ENCODE assay signal across 29 cellular contexts in the genomic region with DNA sequence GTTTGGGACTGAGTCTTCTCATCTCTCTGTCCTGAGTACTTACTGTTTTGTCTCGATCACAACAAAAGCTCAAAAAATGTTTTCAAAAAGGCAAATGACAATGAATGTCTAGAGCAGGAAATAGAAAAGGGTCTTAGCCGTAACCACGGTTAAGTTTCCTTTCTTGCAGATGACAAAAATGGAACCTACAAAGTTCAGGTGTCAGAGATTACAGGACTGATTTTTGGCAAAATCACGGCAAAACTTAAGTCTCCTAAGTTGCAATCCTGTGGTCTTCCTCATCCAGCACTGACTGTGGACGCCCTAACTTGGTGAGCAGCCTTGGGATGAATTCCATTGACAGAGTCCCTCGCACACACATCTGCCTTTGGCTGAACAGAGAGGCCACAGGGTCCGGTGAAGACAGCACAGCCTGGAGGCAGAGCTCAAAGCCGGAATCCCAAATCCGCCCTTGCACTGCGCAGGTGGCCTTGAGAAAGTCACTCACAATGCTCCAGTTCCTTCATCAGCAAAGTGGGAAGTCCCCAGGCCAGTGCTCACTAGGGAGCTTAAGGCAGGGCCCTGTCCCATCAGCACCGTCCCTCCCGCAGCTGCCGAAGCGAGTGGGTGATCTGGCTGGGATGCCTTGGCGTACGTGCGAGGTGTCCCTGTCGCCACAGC.
"Had no signal": no experiment of that assay in that cellular context is flagged by ENCODE, and none has a peak within 500 bp of the region (broad histone marks: within the 10 kb centered on the region; RNA-seq: fewer than 3 reads in every experiment).

No MANE protein-coding gene starts in this region.

- H3K27me3 Mint-ChIP-seq: naive thymus-derived CD8-positive, alpha-beta T cell; type B pancreatic cell had no signal

- H3K27ac ChIP-seq: coronary artery, esophagus squamous epithelium, heart right ventricle, left ventricle myocardium inferior, lower lobe of right lung, neutrophil, parathyroid adenoma, prostate gland, right atrium auricular region, stomach, testis, tibial artery had no signal

- H3K4me1 ChIP-seq: esophagus squamous epithelium, heart right ventricle, left ventricle myocardium inferior, lower lobe of right lung, prostate gland, right atrium auricular region, stomach, testis, tibial artery had no signal

- H3K9me3 ChIP-seq: esophagus squamous epithelium, heart right ventricle, left ventricle myocardium inferior, lower lobe of right lung, neutrophil, prostate gland, right atrium auricular region, stomach, testis, tibial artery had no signal

- H3K9me3 Mint-ChIP-seq: naive thymus-derived CD8-positive, alpha-beta T cell; stimulated activated effector memory CD8-positive, alpha-beta T cell treated with anti-CD3 and anti-CD28 coated beads, Interleukin-12 subunit alpha, Interleukin-12 subunit beta, amount 100 ng/mL, for 72 hours; type B pancreatic cell had no signal

- DNase-seq: dermis blood vessel endothelial cell; effector memory CD4-positive, alpha-beta T cell; esophagus squamous epithelium; foreskin melanocyte; glutamatergic neuron; heart right ventricle; hippocampal formation; islet precursor cell; kidney glomerular epithelial cell; left colon; left ventricle myocardium inferior; lower lobe of right lung; naive thymus-derived CD8-positive, alpha-beta T cell; stimulated activated CD4-positive, alpha-beta T cell treated with anti-CD3 and anti-CD28 coated beads, Interleukin-12 subunit alpha, Interleukin-12 subunit beta, amount 100 ng/mL, for 4 hours; stimulated activated CD4-positive, alpha-beta T cell treated with anti-CD3 and anti-CD28 coated beads, Interleukin-1b, Interleukin-23, amount 100 ng/mL, for 48 hours; stimulated activated CD4-positive, alpha-beta T cell treated with anti-CD3 and anti-CD28 coated beads, Interleukin-4, amount 100 ng/mL, for 1 hour; stimulated activated naive CD4-positive, alpha-beta T cell treated with Interleukin-2 at 50 U/mL for 16 hours; stomach; testis; tibial artery had no signal

- ATAC-seq: heart right ventricle; left colon; lower lobe of right lung; naive thymus-derived CD8-positive, alpha-beta T cell; sciatic nerve; stimulated activated effector memory CD8-positive, alpha-beta T cell treated with anti-CD3 and anti-CD28 coated beads, Interleukin-12 subunit alpha, Interleukin-12 subunit beta, amount 100 ng/mL, for 72 hours had no signal

- H3K36me3 ChIP-seq: left ventricle myocardium inferior, prostate gland, right atrium auricular region had no signal

- H3K27me3 ChIP-seq: esophagus squamous epithelium, heart right ventricle, neutrophil, right atrium auricular region, stomach, testis, tibial artery had no signal

- H3K4me3 Mint-ChIP-seq: naive thymus-derived CD8-positive, alpha-beta T cell; stimulated activated effector memory CD8-positive, alpha-beta T cell treated with anti-CD3 and anti-CD28 coated beads, Interleukin-12 subunit alpha, Interleukin-12 subunit beta, amount 100 ng/mL, for 72 hours; type B pancreatic cell had no signal

- H3K27ac Mint-ChIP-seq: stimulated activated effector memory CD8-positive, alpha-beta T cell treated with anti-CD3 and anti-CD28 coated beads, Interleukin-12 subunit alpha, Interleukin-12 subunit beta, amount 100 ng/mL, for 72 hours; type B pancreatic cell had no signal

- H3K4me3 ChIP-seq: coronary artery, esophagus squamous epithelium, heart right ventricle, left ventricle myocardium inferior, lower lobe of right lung, prostate gland, right atrium auricular region, smooth muscle cell, stomach, testis, tibial artery had no signal
